ENCODE assay signal across 12 cellular contexts in genomic region chr3:167493240-167493639, GRCh38. TPM values are rescaled to one million over a fixed set of nuclear protein-coding genes. Genes with fewer than 3 reads are reported as not detected.
A peak's percentile ranks its signal among the peaks of the same experiment; 100 is the strongest.
DNase-seq lines count a peak whose midpoint lies in the region; ATAC-seq, FAIRE-seq and TF ChIP-seq lines count a peak whose summit lies in the region.
"Had no signal": no experiment of that assay in that cellular context is flagged by ENCODE, and none has a peak within 500 bp of the region (broad histone marks: within the 10 kb centered on the region; RNA-seq: fewer than 3 reads in every experiment).

No MANE protein-coding gene starts in this region.

- H3K4me1 Mint-ChIP-seq in activated T-helper 17 cell treated with anti-CD3 and anti-CD28 coated beads, Interleukin-2, amount 50 U/mL, for 72 hours = no peaks in the 10 kb centered on the region

- peak; percentile 47 for DNase-seq in D341Med (ENCODE audit: low spot score)
- DNase-seq in H54 (ENCODE audit: insufficient read length, low spot score) = peak; percentile 2
- DNase-seq in RPMI8226 = peak; percentile 18
- DNase-seq in keratinocyte (ENCODE audit: low read depth, low spot score) = no peak
- no peak for DNase-seq in tibial nerve (ENCODE audit: low spot score in 2 of 2)
- DNase-seq in NCI-H187 (lab: John Stamatoyannopoulos, UW) = no peak
- no peak for DNase-seq in cortex of kidney (lab: John Stamatoyannopoulos, UW)
- DNase-seq: activated T-cell treated with anti-CD3 and anti-CD28 coated beads, Interleukin-2, amount 50 U/mL, for 4 hours; left ventricle myocardium inferior; Right ventricle myocardium superior had no signal

- H3K9me3 Mint-ChIP-seq in activated T-helper 17 cell treated with anti-CD3 and anti-CD28 coated beads, Interleukin-2, amount 50 U/mL, for 72 hours = no peaks in the 10 kb centered on the region
- H3K9me3 Mint-ChIP-seq: activated T-cell treated with anti-CD3 and anti-CD28 coated beads, Interleukin-2, amount 50 U/mL, for 4 hours had no signal

- H3K4me2 ChIP-seq in keratinocyte (ENCODE audit: control insufficient read depth, extremely low read depth, insufficient read depth, low read depth, low read length) = no peak overlapping the region

- H3K9me1 ChIP-seq in keratinocyte (ENCODE audit: control insufficient read depth, extremely low read depth, insufficient read depth, low read length) = no peaks in the 10 kb centered on the region

- no peak overlapping the region for H2AFZ ChIP-seq in keratinocyte (ENCODE audit: control insufficient read depth, low read length)

- no peak for TF ChIP-seq POLR2A in H54 (IDR thresholded peaks at IDR 0.05; ENCODE audit: low read depth, low read length)
- TF ChIP-seq POLR2A in tibial nerve (IDR thresholded peaks at IDR 0.05) = no peak

- TF ChIP-seq EP300 in tibial nerve (IDR thresholded peaks at IDR 0.05) = no peak

- H3K27me3 Mint-ChIP-seq in activated T-helper 17 cell treated with anti-CD3 and anti-CD28 coated beads, Interleukin-2, amount 50 U/mL, for 72 hours = no peaks in the 10 kb centered on the region

- no peaks in the 10 kb centered on the region for H3K36me3 ChIP-seq in keratinocyte (ENCODE audit: control insufficient read depth in 2 of 2, extremely low read depth in 1 of 2, insufficient read depth in 2 of 2, low read length in 2 of 2)
- no peaks in the 10 kb centered on the region for H3K36me3 ChIP-seq in tibial nerve
- H3K36me3 ChIP-seq: left ventricle myocardium inferior had no signal

- no peak overlapping the region for H3K27ac Mint-ChIP-seq in activated T-helper 17 cell treated with anti-CD3 and anti-CD28 coated beads, Interleukin-2, amount 50 U/mL, for 72 hours

- H3K4me1 ChIP-seq in keratinocyte (ENCODE audit: control insufficient read depth, extremely low read depth, insufficient read depth, low read length) (no peaks in the 10 kb centered on the region), tibial nerve (no peaks in the 10 kb centered on the region)
- H3K4me1 ChIP-seq: left ventricle myocardium inferior had no signal

- dilution Hi-C loops in keratinocyte (cut with MboI; ENCODE audit: extremely low pct_ligation_motif_present, low sequenced_read_pairs) = no loop called here

- no peak overlapping the region for H3K4me3 ChIP-seq in keratinocyte (ENCODE audit: control insufficient read depth in 2 of 3, extremely low read depth in 1 of 3, insufficient read depth in 2 of 3, low read depth in 1 of 3, low read length in 3 of 3)
- no peak overlapping the region for H3K4me3 ChIP-seq in tibial nerve
- H3K4me3 ChIP-seq: left ventricle myocardium inferior had no signal

- no peaks in the 10 kb centered on the region for H3K36me3 Mint-ChIP-seq in activated T-helper 17 cell treated with anti-CD3 and anti-CD28 coated beads, Interleukin-2, amount 50 U/mL, for 72 hours (ENCODE audit: low read depth)

- H3K9ac ChIP-seq in keratinocyte (ENCODE audit: control insufficient read depth, extremely low read depth, insufficient read depth, low read length) = no peak overlapping the region

- no peaks in the 10 kb centered on the region for H3K79me2 ChIP-seq in keratinocyte (ENCODE audit: control insufficient read depth, insufficient read depth, low read length)

- no peak for ATAC-seq in activated T-helper 17 cell treated with anti-CD3 and anti-CD28 coated beads, Interleukin-2, amount 50 U/mL, for 72 hours (replicated peaks)
- ATAC-seq: activated T-cell treated with anti-CD3 and anti-CD28 coated beads, Interleukin-2, amount 50 U/mL, for 4 hours had no signal

- no peak overlapping the region for H3K27ac ChIP-seq in keratinocyte (ENCODE audit: control insufficient read depth, insufficient read depth, low read length)
- no peak overlapping the region for H3K27ac ChIP-seq in tibial nerve
- H3K27ac ChIP-seq: left ventricle myocardium inferior had no signal

- FAIRE-seq in H54 (lab: Jason Lieb, UNC) = no peak
- no peak for FAIRE-seq in keratinocyte (lab: Jason Lieb, UNC)

- H4K20me1 ChIP-seq in keratinocyte (ENCODE audit: control insufficient read depth, extremely low read depth, insufficient read depth, low read length) = no peaks in the 10 kb centered on the region

- 72 to 74% methylated on average over 3 of the region's 3 CpGs for WGBS in tibial nerve, 2 donors

- H3K9me3 ChIP-seq in keratinocyte (ENCODE audit: control insufficient read depth, low read depth, low read length) (no peaks in the 10 kb centered on the region), tibial nerve (no peaks in the 10 kb centered on the region)
- H3K9me3 ChIP-seq: left ventricle myocardium inferior had no signal

- TF ChIP-seq CTCF in keratinocyte (optimal IDR thresholded peaks at IDR 0.05 in 1 of 3, IDR thresholded peaks at IDR 0.05 in 1 of 3, conservative IDR thresholded peaks at IDR 0.05 in 1 of 3; ENCODE audit: extremely low read depth in 1 of 3, insufficient read depth in 2 of 3, low read length in 3 of 3) (peak; percentile 8 to 48 (median 23)), tibial nerve (IDR thresholded peaks at IDR 0.05) (no peak)

- H3K27me3 ChIP-seq in keratinocyte (ENCODE audit: control insufficient read depth, extremely low read depth, insufficient read depth, low read length) = no peaks in the 10 kb centered on the region
- H3K27me3 ChIP-seq in tibial nerve = no peaks in the 10 kb centered on the region

- H3K4me3 Mint-ChIP-seq in activated T-helper 17 cell treated with anti-CD3 and anti-CD28 coated beads, Interleukin-2, amount 50 U/mL, for 72 hours = no peak overlapping the region
- H3K4me3 Mint-ChIP-seq: activated T-cell treated with anti-CD3 and anti-CD28 coated beads, Interleukin-2, amount 50 U/mL, for 4 hours had no signal

RNA-seq across cellular contexts. Expression of gene SERPINI2, which starts 19.4 kb away (rescaled TPM):
- polyA plus RNA-seq in keratinocyte = not detected in 3 replicates
- polyA plus RNA-seq in keratinocyte (2011; ENCODE audit: low read depth) = not detected
- polyA plus RNA-seq in keratinocyte (2011; cell fraction: cytosol; rRNA removed) = not detected in 2 replicates
- not detected in 2 replicates for polyA plus RNA-seq in keratinocyte (2011; cell fraction: nucleus; rRNA removed)
- not detected in 2 replicates for polyA plus RNA-seq in keratinocyte (2012; ENCODE audit: low replicate concordance)
- polyA minus RNA-seq in keratinocyte = not detected in 3 replicates
- polyA minus RNA-seq in keratinocyte (2011; cell fraction: cytosol; rRNA and poly(A)+ RNA removed) = not detected
- not detected in 2 replicates for polyA minus RNA-seq in keratinocyte (2011; cell fraction: nucleus; rRNA and poly(A)+ RNA removed)
- not detected for total RNA-seq in tibial nerve
- not detected for total RNA-seq in activated T-helper 17 cell treated with anti-CD3 and anti-CD28 coated beads, Interleukin-2, amount 50 U/mL, for 72 hours
- total RNA-seq: activated T-cell treated with anti-CD3 and anti-CD28 coated beads, Interleukin-2, amount 50 U/mL, for 4 hours; Daoy had no signal

Comparison
In these comparisons a context has a peak if more than half of its experiments do, and no peak if none do; other contexts are left out.
1. DNase-seq: peak in D341Med (single experiment), H54 (single experiment) and RPMI8226 (single experiment); none in keratinocyte (single experiment), tibial nerve (0 of 2), NCI-H187 (0 of 2) and cortex of kidney (single experiment).
2. CTCF ChIP-seq: peak in keratinocyte (3 of 3); none in tibial nerve (0 of 5).